Comparison of ENCODE assay signal across 17 cellular contexts in genomic region chr2:135796606-135797005, GRCh38. TPM values are rescaled to one million over a fixed set of nuclear protein-coding genes. Genes with fewer than 3 reads are reported as not detected.
DNase-seq lines count a peak whose midpoint lies in the region; ATAC-seq and TF ChIP-seq lines count a peak whose summit lies in the region.
"Had no signal": no experiment of that assay in that cellular context is flagged by ENCODE, and none has a peak within 500 bp of the region (broad histone marks: within the 10 kb centered on the region; RNA-seq: fewer than 3 reads in every experiment).

No MANE protein-coding gene starts in this region.

- no peaks in the 10 kb centered on the region for H3K9me2 ChIP-seq in OCI-LY1 (ENCODE audit: low read depth, low read length)
- no peaks in the 10 kb centered on the region for H3K9me2 ChIP-seq in hepatocyte (replicated peaks; ENCODE audit: insufficient read depth)

- H4K8ac ChIP-seq in neuronal stem cell (ENCODE audit: low read depth, low read length): no peak overlapping the region

- in situ Hi-C loops in HAP-1 (cut with MboI; ENCODE audit: low sequenced_read_pairs): loop anchor here (10.0 kb wide), 1 partner anchor 812 kb away; no protein-coding TSS in a partner anchor

- H3K9ac ChIP-seq in OCI-LY1 (ENCODE audit: low read length) (no peak overlapping the region), neuronal stem cell (ENCODE audit: low read depth, low read length, poor library complexity) (no peak overlapping the region)

- H3K79me2 ChIP-seq in OCI-LY1 (ENCODE audit: insufficient read depth, low read length) (no peaks in the 10 kb centered on the region), hepatocyte (no peaks in the 10 kb centered on the region)

- H2AFZ ChIP-seq in OCI-LY1 (ENCODE audit: low read length): no peak overlapping the region
- H2AFZ ChIP-seq in neuronal stem cell (ENCODE audit: low read length): peak overlapping the region; percentile 17
- H2AFZ ChIP-seq in hepatocyte: no peak overlapping the region

- no peaks in the 10 kb centered on the region for H3K27me3 Mint-ChIP-seq in stimulated activated memory B cell treated with anti-CD40 and anti-IgM and Interleukin-4, amounts not matched to agents 10 μg/mL and 1 μg/mL and 100 μg/mL, for 72 hours
- H3K27me3 Mint-ChIP-seq: CD4-positive, alpha-beta memory T cell had no signal

- no peaks in the 10 kb centered on the region for H3K27me3 ChIP-seq in OCI-LY1 (ENCODE audit: insufficient read depth, low read length)
- H3K27me3 ChIP-seq in neuronal stem cell (ENCODE audit: control insufficient read depth in 3 of 3, insufficient read depth in 3 of 3, low read depth in 1 of 3, low read length in 3 of 3): no peaks in the 10 kb centered on the region
- no peaks in the 10 kb centered on the region for H3K27me3 ChIP-seq in HAP-1 (ENCODE audit: low read depth)
- no peaks in the 10 kb centered on the region for H3K27me3 ChIP-seq in hepatocyte

- no peak overlapping the region for H2BK12ac ChIP-seq in neuronal stem cell (ENCODE audit: low read length)

- H2AK5ac ChIP-seq in neuronal stem cell (ENCODE audit: low read depth, low read length): peak overlapping the region; percentile 54

- no CpG with 5 or more reads among the region's 8 CpGs for WGBS in neuronal stem cell (ENCODE audit: extremely low coverage in 2 of 2, insufficient read length in 2 of 2, insufficient replicate concordance in 1 of 2), 2 donors
- 97% methylated on average over 8 of the region's 8 CpGs for WGBS in hepatocyte (ENCODE audit: low lambda C conversion rate, missing lambda C conversion rate)

- H3F3A ChIP-seq in OCI-LY1 (ENCODE audit: insufficient read depth, low read length): no peaks in the 10 kb centered on the region

- H3K36me3 ChIP-seq in OCI-LY1 (ENCODE audit: insufficient read depth, low read length) (0 out of 2 replicates have a peak, but pooled peaks cover under 1% of the 10 kb centered on the region), neuronal stem cell (replicated peaks in 1 of 2; ENCODE audit: control insufficient read depth in 2 of 2, insufficient read depth in 2 of 2, low read length in 2 of 2) (no peaks in the 10 kb centered on the region), HAP-1 (replicated peaks) (no peaks in the 10 kb centered on the region), hepatocyte (replicated peaks; ENCODE audit: insufficient read depth, low read depth) (no peaks in the 10 kb centered on the region)

- no peak for DNase-seq in neuronal stem cell (ENCODE audit: low spot score)
- no peak for DNase-seq in HAP-1 (ENCODE audit: low spot score in 2 of 2)
- DNase-seq in substantia nigra (lab: John Stamatoyannopoulos, UW): no peak
- DNase-seq in hepatocyte (ENCODE audit: low spot score): no peak
- DNase-seq: CD4-positive, alpha-beta memory T cell; COR-L47; DMS53; DMS79 treated with DMSO at 0.1 percent for 48 hours; GF-D8; H9; HFFc6 had no signal

- no peak for TF ChIP-seq CTCF in OCI-LY1 (IDR thresholded peaks at IDR 0.05; ENCODE audit: low read length)
- TF ChIP-seq CTCF in hepatocyte (IDR thresholded peaks at IDR 0.05; ENCODE audit: poor library complexity): no peak

- H3K23ac ChIP-seq in neuronal stem cell (ENCODE audit: low read depth, low read length, poor library complexity): no peak overlapping the region

- H3K9me3 Mint-ChIP-seq in stimulated activated memory B cell treated with anti-CD40 and anti-IgM and Interleukin-4, amounts not matched to agents 10 μg/mL and 1 μg/mL and 100 μg/mL, for 72 hours: no peaks in the 10 kb centered on the region

- no peaks in the 10 kb centered on the region for H3K79me1 ChIP-seq in neuronal stem cell (ENCODE audit: low read depth, low read length)

- no peak overlapping the region for H2BK120ac ChIP-seq in neuronal stem cell (ENCODE audit: low read depth, low read length)

- no peak overlapping the region for H2BK5ac ChIP-seq in neuronal stem cell (ENCODE audit: low read length)

- no peak overlapping the region for H3K4me3 Mint-ChIP-seq in stimulated activated memory B cell treated with anti-CD40 and anti-IgM and Interleukin-4, amounts not matched to agents 10 μg/mL and 1 μg/mL and 100 μg/mL, for 72 hours
- H3K4me3 Mint-ChIP-seq: GM23338, H9, HFFc6 had no signal

- H3K18ac ChIP-seq in neuronal stem cell (ENCODE audit: low read length): no peak overlapping the region

- H3K4ac ChIP-seq in neuronal stem cell (ENCODE audit: low read length): no peak overlapping the region

- peaks cover 29% of the 10 kb centered on the region for H3K4me1 Mint-ChIP-seq in stimulated activated memory B cell treated with anti-CD40 and anti-IgM and Interleukin-4, amounts not matched to agents 10 μg/mL and 1 μg/mL and 100 μg/mL, for 72 hours

- no peaks in the 10 kb centered on the region for H3K36me3 Mint-ChIP-seq in stimulated activated memory B cell treated with anti-CD40 and anti-IgM and Interleukin-4, amounts not matched to agents 10 μg/mL and 1 μg/mL and 100 μg/mL, for 72 hours

- no peak overlapping the region for H3K14ac ChIP-seq in neuronal stem cell (ENCODE audit: low read length)

- peak overlapping the region; percentile 6 for H3K27ac ChIP-seq in OCI-LY1 (ENCODE audit: low read depth, low read length, poor library complexity, severe bottlenecking)
- no peak overlapping the region for H3K27ac ChIP-seq in neuronal stem cell (replicated peaks; ENCODE audit: low read length)
- no peak overlapping the region for H3K27ac ChIP-seq in substantia nigra (ENCODE audit: low read depth, low read length, poor library complexity, severe bottlenecking)
- no peak overlapping the region for H3K27ac ChIP-seq in hepatocyte

- H3K4me2 ChIP-seq in OCI-LY1 (ENCODE audit: low read length) (no peak overlapping the region), neuronal stem cell (ENCODE audit: insufficient read depth, low read length, poor library complexity, severe bottlenecking) (no peak overlapping the region), hepatocyte (no peak overlapping the region)
- H3K4me2 ChIP-seq: GM23338 had no signal

- no peak overlapping the region for H3K4me3 ChIP-seq in OCI-LY1 (ENCODE audit: low read depth, low read length, poor library complexity, severe bottlenecking)
- no peak overlapping the region for H3K4me3 ChIP-seq in neuronal stem cell (ENCODE audit: low read length in 2 of 2)
- no peak overlapping the region for H3K4me3 ChIP-seq in HAP-1
- no peak overlapping the region for H3K4me3 ChIP-seq in hepatocyte
- H3K4me3 ChIP-seq: GM23338 had no signal

- ATAC-seq in stimulated activated memory B cell treated with anti-CD40 and anti-IgM and Interleukin-4, amounts not matched to agents 10 μg/mL and 1 μg/mL and 100 μg/mL, for 72 hours: no peak

- H3K9me3 ChIP-seq in OCI-LY1 (ENCODE audit: low read length) (0 out of 2 replicates have a peak, but pooled peaks cover 6% of the 10 kb centered on the region), neuronal stem cell (replicated peaks in 1 of 2; ENCODE audit: control insufficient read depth in 2 of 2, insufficient read depth in 1 of 2, low read depth in 1 of 2, low read length in 2 of 2) (peaks cover 3 to 11% of the 10 kb centered on the region in 2 donors), HAP-1 (no peaks in the 10 kb centered on the region; the same call in none of the 2 replicates), hepatocyte (ENCODE audit: low read depth) (no peaks in the 10 kb centered on the region)

- H4K20me1 ChIP-seq in OCI-LY1 (ENCODE audit: insufficient read depth, low read length): no peaks in the 10 kb centered on the region
- H4K20me1 ChIP-seq in hepatocyte (ENCODE audit: insufficient read depth, poor library complexity, severe bottlenecking): no peaks in the 10 kb centered on the region

- peak overlapping the region; percentile 16 for H3K27ac Mint-ChIP-seq in stimulated activated memory B cell treated with anti-CD40 and anti-IgM and Interleukin-4, amounts not matched to agents 10 μg/mL and 1 μg/mL and 100 μg/mL, for 72 hours
- H3K27ac Mint-ChIP-seq: CD4-positive, alpha-beta memory T cell; GM23338; H9; HFFc6 had no signal

- H2BK15ac ChIP-seq in neuronal stem cell (ENCODE audit: low read length): no peak overlapping the region

- no peak overlapping the region for H4K91ac ChIP-seq in neuronal stem cell (ENCODE audit: low read depth, low read length, poor library complexity)

- peaks cover 51% of the 10 kb centered on the region for H3K4me1 ChIP-seq in OCI-LY1 (ENCODE audit: insufficient read depth, low read length, severe bottlenecking)
- H3K4me1 ChIP-seq in neuronal stem cell (ENCODE audit: control insufficient read depth in 2 of 2, insufficient read depth in 1 of 2, low read depth in 1 of 2, low read length in 2 of 2): no peaks in the 10 kb centered on the region
- no peaks in the 10 kb centered on the region for H3K4me1 ChIP-seq in HAP-1
- no peaks in the 10 kb centered on the region for H3K4me1 ChIP-seq in hepatocyte (ENCODE audit: insufficient read depth)

RNA-seq across cellular contexts. Expression of gene LCT, which starts 40.4 kb away (rescaled TPM):
- polyA plus RNA-seq in neuronal stem cell (2013, experiment 1 of 2): not detected
- polyA plus RNA-seq in neuronal stem cell (2013, experiment 2 of 2): not detected
- total RNA-seq in hepatocyte: 3.2 and 4.1 TPM in 2 replicates
- polyA plus RNA-seq in hepatocyte: 0.51 and 1.0 TPM in 2 replicates
- total RNA-seq: A172, G401, GM23338, HFFc6 had no signal
- polyA plus RNA-seq: BJ; CD4-positive, alpha-beta memory T cell; GM23338 had no signal

RNA-seq across cellular contexts. Expression of gene UBXN4, which starts 55.0 kb away (rescaled TPM):
- polyA plus RNA-seq in neuronal stem cell (2013, experiment 1 of 2): 60.4 TPM
- 61.9 TPM for polyA plus RNA-seq in neuronal stem cell (2013, experiment 2 of 2)
- 111 and 121 TPM in 2 replicates for total RNA-seq in hepatocyte
- polyA plus RNA-seq in hepatocyte: 244 and 276 TPM in 2 replicates
